ENCODE assay signal across 32 cellular contexts in the genomic region with DNA sequence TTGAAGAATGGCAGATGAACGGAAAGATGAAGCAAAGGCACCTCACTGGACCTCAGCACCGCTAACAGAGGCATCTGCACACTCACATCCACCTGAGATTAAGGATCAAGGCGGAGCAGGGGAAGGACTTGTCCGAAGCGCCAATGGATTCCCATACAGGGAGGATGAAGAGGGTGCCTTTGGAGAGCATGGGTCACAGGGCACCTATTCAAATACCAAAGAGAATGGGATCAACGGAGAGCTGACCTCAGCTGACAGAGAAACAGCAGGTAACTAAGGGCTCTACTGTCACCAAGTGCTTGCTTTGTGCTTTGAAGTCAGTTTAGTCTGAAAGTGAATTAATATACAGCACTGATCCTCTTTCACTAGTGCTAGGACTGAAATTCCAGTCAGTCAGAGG.
"Had no signal": no experiment of that assay in that cellular context is flagged by ENCODE, and none has a peak within 500 bp of the region (broad histone marks: within the 10 kb centered on the region; RNA-seq: fewer than 3 reads in every experiment).

No MANE protein-coding gene starts in this region.

- H3K4me1 ChIP-seq: adrenal gland, body of pancreas, SJCRH30 had no signal

- H3K9me3 ChIP-seq: adrenal gland, body of pancreas, SJCRH30 had no signal

- H3K4me3 Mint-ChIP-seq: activated CD4-positive, alpha-beta T cell treated with anti-CD3 and anti-CD28 coated beads for 36 hours; activated CD4-positive, alpha-beta T cell treated with anti-CD3 and anti-CD28 coated beads, Interleukin-2, amount 10 ng/mL, durations not matched to agents 7 days and 5 days; activated CD8-positive, alpha-beta T cell treated with anti-CD3 and anti-CD28 coated beads, Interleukin-2, amount 10 ng/mL, durations not matched to agents 7 days and 5 days; activated naive CD4-positive, alpha-beta T cell treated with anti-CD3 and anti-CD28 coated beads for 36 hours; activated T-cell treated with anti-CD3 and anti-CD28 coated beads, Interleukin-2, amount 50 U/mL, for 24 hours had no signal

- H3K4me3 ChIP-seq: adrenal gland, body of pancreas, SJCRH30, SK-N-MC had no signal

- H3K4me2 ChIP-seq: KMS-11 had no signal

- H3K9me3 Mint-ChIP-seq: activated CD4-positive, alpha-beta T cell treated with anti-CD3 and anti-CD28 coated beads, Interleukin-2, amount 10 ng/mL, durations not matched to agents 7 days and 5 days; activated naive CD4-positive, alpha-beta T cell treated with anti-CD3 and anti-CD28 coated beads for 36 hours; activated naive CD4-positive, alpha-beta T cell treated with anti-CD3 and anti-CD28 coated beads, Interleukin-2, amount 50 U/mL, for 72 hours; activated T-cell treated with anti-CD3 and anti-CD28 coated beads, Interleukin-2, amount 50 U/mL, for 24 hours; activated T-helper 2 cell treated with anti-CD3 and anti-CD28 coated beads, Interferon-gamma antibody, Interleukin-2, Interleukin-4, amounts not matched to agents 10 μg/mL and 5 μg/mL and 100 μg/mL, durations not matched to agents 14 hours and 24 hours and 36 hours had no signal

- DNase-seq: activated CD4-positive, alpha-beta T cell treated with anti-CD3 and anti-CD28 coated beads for 36 hours; activated CD4-positive, alpha-beta T cell treated with anti-CD3 and anti-CD28 coated beads, Interleukin-2, amount 10 ng/mL, durations not matched to agents 7 days and 5 days; activated CD4-positive, alpha-beta T cell treated with anti-CD3 and anti-CD28 coated beads, Interleukin-2, amount 50 U/mL, for 48 hours; activated CD8-positive, alpha-beta T cell treated with anti-CD3 and anti-CD28 coated beads, Interleukin-2, amount 10 ng/mL, durations not matched to agents 7 days and 5 days; activated gamma-delta T cell treated with Interleukin-2 at 50 U/mL for 16 hours; activated naive CD4-positive, alpha-beta T cell treated with anti-CD3 and anti-CD28 coated beads for 36 hours; activated T-cell treated with anti-CD3 and anti-CD28 coated beads, Interleukin-2, amount 50 U/mL, for 24 hours; adrenal gland; body of pancreas; caudate nucleus; MM.1S; MV-4-11; NCI-H1092; NCI-H1436 treated with DMSO at 0.1 percent for 48 hours; NCI-H1694 treated with DMSO at 0.1 percent for 48 hours; NCI-H2029; NCI-H2107; NCI-H2171; NCI-H226; NCI-H446 treated with DMSO at 0.1 percent for 48 hours; NCI-H524; NCI-H69; NCI-H82; SHP77; SJCRH30; T1000 had no signal

- H3K27ac ChIP-seq: adrenal gland, body of pancreas, KMS-11, SJCRH30, SK-N-MC had no signal

- H3K36me3 Mint-ChIP-seq: activated naive CD4-positive, alpha-beta T cell treated with anti-CD3 and anti-CD28 coated beads, Interleukin-2, amount 50 U/mL, for 72 hours had no signal

- H3K36me3 ChIP-seq: adrenal gland had no signal

- H3K27me3 ChIP-seq: adrenal gland, body of pancreas, SJCRH30 had no signal

- H3K27me3 Mint-ChIP-seq: activated CD4-positive, alpha-beta T cell treated with anti-CD3 and anti-CD28 coated beads for 36 hours; activated CD4-positive, alpha-beta T cell treated with anti-CD3 and anti-CD28 coated beads, Interleukin-2, amount 10 ng/mL, durations not matched to agents 7 days and 5 days; activated T-cell treated with anti-CD3 and anti-CD28 coated beads, Interleukin-2, amount 50 U/mL, for 24 hours had no signal

- ATAC-seq: activated CD4-positive, alpha-beta T cell treated with anti-CD3 and anti-CD28 coated beads for 36 hours; activated CD4-positive, CD25-positive, alpha-beta regulatory T cell treated with anti-CD3 and anti-CD28 coated beads, Interleukin-2, amount 50 U/mL, for 24 hours; activated CD8-positive, alpha-beta T cell treated with anti-CD3 and anti-CD28 coated beads, Interleukin-2, amount 10 ng/mL, durations not matched to agents 7 days and 5 days; activated naive CD4-positive, alpha-beta T cell treated with anti-CD3 and anti-CD28 coated beads, Interleukin-2, amount 50 U/mL, for 72 hours; body of pancreas; Panc1 had no signal

- H3K4me1 Mint-ChIP-seq: activated CD4-positive, alpha-beta T cell treated with anti-CD3 and anti-CD28 coated beads for 36 hours; activated CD4-positive, alpha-beta T cell treated with anti-CD3 and anti-CD28 coated beads, Interleukin-2, amount 10 ng/mL, durations not matched to agents 7 days and 5 days had no signal

- H3K27ac Mint-ChIP-seq: activated CD4-positive, alpha-beta T cell treated with anti-CD3 and anti-CD28 coated beads for 36 hours; activated CD4-positive, alpha-beta T cell treated with anti-CD3 and anti-CD28 coated beads, Interleukin-2, amount 10 ng/mL, durations not matched to agents 7 days and 5 days; activated CD8-positive, alpha-beta T cell treated with anti-CD3 and anti-CD28 coated beads, Interleukin-2, amount 10 ng/mL, durations not matched to agents 7 days and 5 days; activated naive CD4-positive, alpha-beta T cell treated with anti-CD3 and anti-CD28 coated beads for 36 hours; activated naive CD4-positive, alpha-beta T cell treated with anti-CD3 and anti-CD28 coated beads, Interleukin-2, amount 50 U/mL, for 72 hours; activated T-cell treated with anti-CD3 and anti-CD28 coated beads, Interleukin-2, amount 50 U/mL, for 24 hours; activated T-helper 2 cell treated with anti-CD3 and anti-CD28 coated beads, Interferon-gamma antibody, Interleukin-2, Interleukin-4, amounts not matched to agents 10 μg/mL and 5 μg/mL and 100 μg/mL, durations not matched to agents 14 hours and 24 hours and 36 hours had no signal
